In genomic region chr15:95946946-95947345, GRCh38 we compare ENCODE assay signal across 16 cellular contexts.
A peak's percentile ranks its signal among the peaks of the same experiment; 100 is the strongest.
DNase-seq lines count a peak whose midpoint lies in the region; ATAC-seq and TF ChIP-seq lines count a peak whose summit lies in the region.
"Had no signal": no experiment of that assay in that cellular context is flagged by ENCODE, and none has a peak within 500 bp of the region (broad histone marks: within the 10 kb centered on the region; RNA-seq: fewer than 3 reads in every experiment).

No MANE protein-coding gene starts in this region.

- peak overlapping the region; percentile 43; the same call in 1 of the 2 replicates for H2AFZ ChIP-seq in GM23338
- H2AFZ ChIP-seq: GM23248 had no signal

- no peaks in the 10 kb centered on the region for H3K79me2 ChIP-seq in GM23338 (replicated peaks; ENCODE audit: insufficient read depth)

- DNase-seq in ELF-1 (ENCODE audit: low read depth, low spot score): peak; percentile 6
- no peak for DNase-seq in GM23338 (ENCODE audit: low spot score)
- DNase-seq in mesothelial cell of epicardium (ENCODE audit: low spot score in 2 of 2, unreplicated experiment in 2 of 2): no peak
- no peak for DNase-seq in NCI-H1930 (lab: John Stamatoyannopoulos, UW)
- DNase-seq: C1 segment of cervical spinal cord; CD4-positive, alpha-beta memory T cell; COR-L47; DMS153; DND-41; GDM1; H9 had no signal

- H3K27me3 ChIP-seq in GM23338 (ENCODE audit: insufficient read depth): no peaks in the 10 kb centered on the region

- TF ChIP-seq CTCF in GM23338 (conservative IDR thresholded peaks at IDR 0.05; ENCODE audit: low read depth in 2 of 2) (no peak), mesothelial cell of epicardium (IDR thresholded peaks at IDR 0.05; ENCODE audit: unreplicated experiment) (no peak)

- H3K27ac Mint-ChIP-seq in GM23338 (no peak overlapping the region), mesothelial cell of epicardium (peak overlapping the region; percentile 8)
- H3K27ac Mint-ChIP-seq: CD4-positive, alpha-beta memory T cell; H9 had no signal

- no peaks in the 10 kb centered on the region for H3K27me3 Mint-ChIP-seq in GM23338 (ENCODE audit: insufficient read depth, low read depth, poor library complexity)
- no peaks in the 10 kb centered on the region for H3K27me3 Mint-ChIP-seq in mesothelial cell of epicardium (ENCODE audit: low read depth)
- H3K27me3 Mint-ChIP-seq: CD4-positive, alpha-beta memory T cell had no signal

- H3K9me3 Mint-ChIP-seq in GM23338 (no peaks in the 10 kb centered on the region; the same call in 2 of the 3 replicates), mesothelial cell of epicardium (peaks cover 2% of the 10 kb centered on the region)
- H3K9me3 Mint-ChIP-seq: H9 had no signal

- no peaks in the 10 kb centered on the region; the same call in 1 of the 2 replicates for H3K9me2 ChIP-seq in GM23338 (ENCODE audit: insufficient read depth)

- H3K4me3 Mint-ChIP-seq in GM23338 (no peak overlapping the region), mesothelial cell of epicardium (no peak overlapping the region)
- H3K4me3 Mint-ChIP-seq: CD4-positive, alpha-beta memory T cell; H9 had no signal

- ATAC-seq in GM23338 (no peak), HG03025 (IDR thresholded peaks at IDR 0.05; ENCODE audit: low FRiP score, unreplicated experiment) (no peak), GM18505 (IDR thresholded peaks at IDR 0.05; ENCODE audit: unreplicated experiment) (no peak)
- ATAC-seq: GM12878, HCT116 had no signal

- H3K36me3 ChIP-seq in GM23338 (ENCODE audit: insufficient read depth): no peaks in the 10 kb centered on the region

- H3K4me2 ChIP-seq in GM23338: no peak overlapping the region

- H3K36me3 Mint-ChIP-seq in GM23338 (ENCODE audit: low read depth): no peaks in the 10 kb centered on the region
- H3K36me3 Mint-ChIP-seq in mesothelial cell of epicardium: no peaks in the 10 kb centered on the region
- H3K36me3 Mint-ChIP-seq: CD4-positive, alpha-beta memory T cell had no signal

- TF ChIP-seq POLR2A in GM18505 (IDR thresholded peaks at IDR 0.05; ENCODE audit: borderline replicate concordance, extremely low read depth, insufficient read depth, insufficient read length): no peak

- H3K27ac ChIP-seq in GM23338 (ENCODE audit: low read depth): no peak overlapping the region
- H3K27ac ChIP-seq: GM23248 had no signal

- H3K4me1 ChIP-seq in GM23338 (ENCODE audit: insufficient read depth): no peaks in the 10 kb centered on the region; the same call in 1 of the 2 replicates

- no peaks in the 10 kb centered on the region for H3F3A ChIP-seq in GM23338 (replicated peaks; ENCODE audit: low read depth)

- no peak overlapping the region for H3K4me3 ChIP-seq in GM23338
- H3K4me3 ChIP-seq: GM12878, GM23248 had no signal

- H3K4me1 Mint-ChIP-seq in GM23338 (peaks cover 6% of the 10 kb centered on the region), mesothelial cell of epicardium (peaks cover 52% of the 10 kb centered on the region)
- H3K4me1 Mint-ChIP-seq: CD4-positive, alpha-beta memory T cell had no signal

- H4K20me1 ChIP-seq in GM23338 (replicated peaks; ENCODE audit: insufficient read depth): no peaks in the 10 kb centered on the region

TF ChIP-seq in GM23338, 12 proteins besides CTCF, POLR2A, EP300 and RAD21 (continues in another document):
- no peak for TF ChIP-seq JUNB (IDR thresholded peaks at IDR 0.05; ENCODE audit: unreplicated experiment)
- no peak for TF ChIP-seq EZH2 (IDR thresholded peaks at IDR 0.05; ENCODE audit: low read depth, unreplicated experiment)
- TF ChIP-seq EZH2phosphoT487 (IDR thresholded peaks at IDR 0.05; ENCODE audit: unreplicated experiment): no peak
- TF ChIP-seq ZNF462 (CRISPR knock-in tag; IDR thresholded peaks at IDR 0.05): no peak
- no peak for TF ChIP-seq ZNF331 (CRISPR knock-in tag; IDR thresholded peaks at IDR 0.05; ENCODE audit: low read depth)
- no peak for TF ChIP-seq NANOG (IDR thresholded peaks at IDR 0.05; ENCODE audit: borderline replicate concordance)
- TF ChIP-seq POLR2AphosphoS5 (IDR thresholded peaks at IDR 0.05; ENCODE audit: low read depth): no peak
- TF ChIP-seq CREB1 (CRISPR knock-in tag; IDR thresholded peaks at IDR 0.05; ENCODE audit: low read depth): no peak
- TF ChIP-seq ETS1 (IDR thresholded peaks at IDR 0.05): no peak
- no peak for TF ChIP-seq ZNF114 (CRISPR knock-in tag; IDR thresholded peaks at IDR 0.05)
